8 cellular contexts compared by ENCODE assay signal in genomic region chr1:159012495-159012894, GRCh38. TPM values are rescaled to one million over a fixed set of nuclear protein-coding genes. Genes with fewer than 3 reads are reported as not detected.
DNase-seq lines count a peak whose midpoint lies in the region; ATAC-seq, FAIRE-seq and TF ChIP-seq lines count a peak whose summit lies in the region.

No MANE protein-coding gene starts in this region.

- H3K9me3 Mint-ChIP-seq in activated CD4-positive, alpha-beta memory T cell treated with anti-CD3 and anti-CD28 coated beads, Interleukin-2, amount 10 ng/mL, durations not matched to agents 7 days and 5 days, result no peaks in the 10 kb centered on the region
- no peaks in the 10 kb centered on the region for H3K9me3 Mint-ChIP-seq in type B pancreatic cell

- H3K36me3 Mint-ChIP-seq in activated CD4-positive, alpha-beta memory T cell treated with anti-CD3 and anti-CD28 coated beads, Interleukin-2, amount 10 ng/mL, durations not matched to agents 7 days and 5 days (ENCODE audit: low read depth), result peaks cover 81% of the 10 kb centered on the region
- peaks cover 9% of the 10 kb centered on the region for H3K36me3 Mint-ChIP-seq in type B pancreatic cell

- peaks cover 47% of the 10 kb centered on the region for H3K4me1 Mint-ChIP-seq in activated CD4-positive, alpha-beta memory T cell treated with anti-CD3 and anti-CD28 coated beads, Interleukin-2, amount 10 ng/mL, durations not matched to agents 7 days and 5 days
- H3K4me1 Mint-ChIP-seq in type B pancreatic cell (ENCODE audit: unreplicated experiment), result peaks cover 7% of the 10 kb centered on the region

- CTCF ChIA-PET in activated CD4-positive, alpha-beta memory T cell treated with anti-CD3 and anti-CD28 coated beads, Interleukin-2, amount 10 ng/mL, durations not matched to agents 7 days and 5 days (lab: Charles Lee), result interaction anchor here (0.9 to 2.1 kb wide), 2 partner anchors 56 to 64 kb away, joined by 4 to 6 read pairs; partner anchors contain the start of gene AIM2

- POLR2A ChIA-PET in activated CD4-positive, alpha-beta memory T cell treated with anti-CD3 and anti-CD28 coated beads, Interleukin-2, amount 10 ng/mL, durations not matched to agents 7 days and 5 days (lab: Charles Lee), result interaction anchor here (0.6 to 4.7 kb wide), 17 partner anchors 9 to 1250 kb away, joined by 3 to 170 read pairs (median 7); partner anchors contain the start of genes AIM2, DCAF8, PYHIN1 and TAGLN2

- peak overlapping the region; percentile 96 for H3K27ac Mint-ChIP-seq in activated CD4-positive, alpha-beta memory T cell treated with anti-CD3 and anti-CD28 coated beads, Interleukin-2, amount 10 ng/mL, durations not matched to agents 7 days and 5 days
- no peak overlapping the region for H3K27ac Mint-ChIP-seq in type B pancreatic cell

- peak; percentile 30 for ATAC-seq in HG03196 (IDR thresholded peaks at IDR 0.05; ENCODE audit: unreplicated experiment)

- FAIRE-seq in GM18507 (lab: Jason Lieb, UNC) (peak; percentile 93), RCC 7860 (lab: Jason Lieb, UNC) (no peak)

- H3K27me3 Mint-ChIP-seq in activated CD4-positive, alpha-beta memory T cell treated with anti-CD3 and anti-CD28 coated beads, Interleukin-2, amount 10 ng/mL, durations not matched to agents 7 days and 5 days, result no peaks in the 10 kb centered on the region
- H3K27me3 Mint-ChIP-seq in type B pancreatic cell, result peaks cover 4% of the 10 kb centered on the region

- DNase-seq in GM18507 (ENCODE audit: extremely low spot score, insufficient read length, low read depth) (no peak), fibroblast of peridontal ligament (ENCODE audit: extremely low read depth) (peak; percentile 42), RCC 7860 (ENCODE audit: low spot score) (no peak), NCI-H1930 (lab: John Stamatoyannopoulos, UW) (no peak), type B pancreatic cell (ENCODE audit: extremely low spot score, unreplicated experiment) (no peak)
- peak; percentile 78 for DNase-seq in activated CD4-positive, alpha-beta memory T cell treated with anti-CD3 and anti-CD28 coated beads, Interleukin-2, amount 10 ng/mL, durations not matched to agents 7 days and 5 days
- DNase-seq in stimulated activated CD4-positive, alpha-beta T cell treated with anti-CD3 and anti-CD28 coated beads, Interleukin-2, amount 100 ng/mL, for 48 hours, result peak; percentile 36 to 46

- no peak for TF ChIP-seq CTCF in type B pancreatic cell (conservative IDR thresholded peaks at IDR 0.05)

- H3K4me3 Mint-ChIP-seq in activated CD4-positive, alpha-beta memory T cell treated with anti-CD3 and anti-CD28 coated beads, Interleukin-2, amount 10 ng/mL, durations not matched to agents 7 days and 5 days, result peak overlapping the region; percentile 87
- H3K4me3 Mint-ChIP-seq in type B pancreatic cell, result no peak overlapping the region

RNA-seq across cellular contexts. Expression of gene IFI16, which starts 2.8 kb away (rescaled TPM):
- 100 to 1,000 TPM; 394 to 395 TPM for total RNA-seq in activated CD4-positive, alpha-beta memory T cell treated with anti-CD3 and anti-CD28 coated beads, Interleukin-2, amount 10 ng/mL, durations not matched to agents 7 days and 5 days
- 10.6 and 20.9 TPM in 2 replicates for total RNA-seq in type B pancreatic cell (ENCODE audit: low replicate concordance)

Comparison
In these comparisons a context has a peak if more than half of its experiments do, and no peak if none do; other contexts are left out.
1. DNase-seq: peak in activated CD4-positive, alpha-beta memory T cell treated with anti-CD3 and anti-CD28 coated beads, Interleukin-2, amount 10 ng/mL, durations not matched to agents 7 days and 5 days (single experiment), fibroblast of peridontal ligament (single experiment) and stimulated activated CD4-positive, alpha-beta T cell treated with anti-CD3 and anti-CD28 coated beads, Interleukin-2, amount 100 ng/mL, for 48 hours (2 of 2); none in GM18507 (single experiment), RCC 7860 (single experiment), NCI-H1930 (0 of 2) and type B pancreatic cell (single experiment).
2. RNA of gene IFI16, which starts 2.8 kb away (total RNA-seq): 394 to 395 TPM in activated CD4-positive, alpha-beta memory T cell treated with anti-CD3 and anti-CD28 coated beads, Interleukin-2, amount 10 ng/mL, durations not matched to agents 7 days and 5 days; 10.6 to 20.9 TPM in type B pancreatic cell; every median in the first group is over 10 times any median in the second.